6 cellular contexts compared by ENCODE assay signal in genomic region chr19:42246869-42247630, GRCh38. TPM values are rescaled to one million over a fixed set of nuclear protein-coding genes. Genes with fewer than 3 reads are reported as not detected.
DNase-seq lines count a peak whose midpoint lies in the region; ATAC-seq and TF ChIP-seq lines count a peak whose summit lies in the region.

No MANE protein-coding gene starts in this region.

- peaks cover 39% of the 10 kb centered on the region for H3K4me1 ChIP-seq in GM23338 (ENCODE audit: insufficient read depth)
- H3K4me1 ChIP-seq in neutrophil (ENCODE audit: control insufficient read depth in 1 of 2, insufficient read depth in 1 of 2, low read depth in 1 of 2, low read length in 1 of 2) = peaks cover 33 to 42% of the 10 kb centered on the region in 2 experiments
- 0 out of 2 replicates have a peak, but pooled peaks cover 6% of the 10 kb centered on the region for H3K4me1 ChIP-seq in PC-9 (replicated peaks; ENCODE audit: insufficient read depth)

- H3K36me3 Mint-ChIP-seq in GM23338 (ENCODE audit: low read depth) = peaks cover 10% of the 10 kb centered on the region; the same call in 2 of the 3 replicates

- H3K36me3 ChIP-seq in GM23338 (ENCODE audit: insufficient read depth) (no peaks in the 10 kb centered on the region), neutrophil (peaks cover 22% of the 10 kb centered on the region), PC-9 (ENCODE audit: low read depth) (no peaks in the 10 kb centered on the region), brain microvascular endothelial cell (replicated peaks) (peaks cover 22% of the 10 kb centered on the region)

- intact Hi-C loops in PC-9 (cut with micrococcal nuclease; ENCODE audit: unreplicated experiment) = no loop called here

- H3K9me2 ChIP-seq in GM23338 (ENCODE audit: insufficient read depth) (no peaks in the 10 kb centered on the region), PC-9 (ENCODE audit: insufficient read depth) (no peaks in the 10 kb centered on the region)

- H3K4me2 ChIP-seq in GM23338 = peak overlapping the region; percentile 38; the same call in 1 of the 2 replicates
- H3K4me2 ChIP-seq in PC-9 = no peak overlapping the region

- ATAC-seq in GM23338 = no peak

- POLR2A ChIA-PET in PC-9 (lab: Charles Lee; ENCODE audit: unreplicated experiment) = interaction anchor here (0.5 to 0.7 kb wide), 4 partner anchors 35 to 1421 kb away, joined by 3 to 11 read pairs (median 5); no protein-coding TSS in a partner anchor

- no peak overlapping the region for H3K4me3 ChIP-seq in GM23338
- H3K4me3 ChIP-seq in neutrophil (ENCODE audit: low read depth in 1 of 2, low read length in 1 of 2) = no peak overlapping the region
- H3K4me3 ChIP-seq in PC-9 = no peak overlapping the region
- H3K4me3 ChIP-seq in brain microvascular endothelial cell (ENCODE audit: low read depth, low read length) = no peak overlapping the region

- in situ Hi-C loops in brain microvascular endothelial cell (cut with HindIII; ENCODE audit: low pct_ligation_motif_present, low sequenced_read_pairs) = no loop called here

- H3K27ac ChIP-seq in GM23338 (ENCODE audit: low read depth) = 0 out of 2 replicates have a peak overlapping the region, but pooled peaks have one; percentile 59
- H3K27ac ChIP-seq in neutrophil = peak overlapping the region; percentile 36
- H3K27ac ChIP-seq in PC-9 = no peak overlapping the region; the same call in 1 of the 2 replicates
- H3K27ac ChIP-seq in brain microvascular endothelial cell = no peak overlapping the region

- H3F3A ChIP-seq in GM23338 (replicated peaks; ENCODE audit: low read depth) (peaks cover 13% of the 10 kb centered on the region), PC-9 (ENCODE audit: insufficient read depth, low read depth) (peaks cover 23% of the 10 kb centered on the region)

- BruUV-seq in PC-9 (replicated peaks; lab: Mats Ljungman, UMichigan) = no TSS peak

- H3K9me3 ChIP-seq in neutrophil (no peaks in the 10 kb centered on the region), PC-9 (ENCODE audit: insufficient read depth, low read depth) (no peaks in the 10 kb centered on the region)

- peaks cover 22% of the 10 kb centered on the region for H3K27me3 Mint-ChIP-seq in GM23338 (ENCODE audit: insufficient read depth, low read depth, poor library complexity)

- no peaks in the 10 kb centered on the region; the same call in 2 of the 3 replicates for H3K9me3 Mint-ChIP-seq in GM23338

- H3K79me2 ChIP-seq in GM23338 (replicated peaks; ENCODE audit: insufficient read depth) (peaks cover 21% of the 10 kb centered on the region), PC-9 (ENCODE audit: low read depth) (peaks cover 20% of the 10 kb centered on the region)

- peak overlapping the region; percentile 17; the same call in 1 of the 3 replicates for H3K4me3 Mint-ChIP-seq in GM23338

- H2AFZ ChIP-seq in GM23338 (no peak overlapping the region), PC-9 (no peak overlapping the region)

- H3K27me3 ChIP-seq in GM23338 (ENCODE audit: insufficient read depth) = no peaks in the 10 kb centered on the region
- no peaks in the 10 kb centered on the region for H3K27me3 ChIP-seq in neutrophil
- no peaks in the 10 kb centered on the region for H3K27me3 ChIP-seq in PC-9 (ENCODE audit: insufficient read depth, low read depth)
- no peaks in the 10 kb centered on the region for H3K27me3 ChIP-seq in brain microvascular endothelial cell (replicated peaks)

- no peak for DNase-seq in GM23338 (ENCODE audit: low spot score)
- peak; percentile 27 for DNase-seq in astrocyte of the hippocampus (ENCODE audit: low read depth, low spot score)
- no peak for DNase-seq in PC-9
- DNase-seq in NCI-H2196 treated with DMSO at 0.1 percent for 48 hours (lab: John Stamatoyannopoulos, UW; ENCODE audit: unreplicated experiment) = no peak
- DNase-seq in brain microvascular endothelial cell = no peak

- H3K27ac Mint-ChIP-seq in GM23338 = no peak overlapping the region

- H3K4me1 Mint-ChIP-seq in GM23338 = peaks cover 38% of the 10 kb centered on the region

- CTCF ChIA-PET in PC-9 (lab: Charles Lee) = interaction anchor here (1.9 kb wide), 1 partner anchor 32 kb away, joined by 7 read pairs; no protein-coding TSS in a partner anchor

- no peaks in the 10 kb centered on the region; the same call in 1 of the 2 replicates for H4K20me1 ChIP-seq in GM23338 (replicated peaks; ENCODE audit: insufficient read depth)
- peaks cover 14% of the 10 kb centered on the region; the same call in 1 of the 2 replicates for H4K20me1 ChIP-seq in PC-9 (ENCODE audit: insufficient read depth)

- TF ChIP-seq CTCF in GM23338 (conservative IDR thresholded peaks at IDR 0.05; ENCODE audit: low read depth in 2 of 2) (no peak), neutrophil (IDR thresholded peaks at IDR 0.05) (no peak), PC-9 (conservative IDR thresholded peaks at IDR 0.05) (no peak), brain microvascular endothelial cell (IDR thresholded peaks at IDR 0.05; ENCODE audit: low read depth, low read length, missing control alignments) (no peak)

TF ChIP-seq in GM23338, 12 proteins besides CTCF, POLR2A, EP300 and RAD21:
- TF ChIP-seq ZNF462 (CRISPR knock-in tag; IDR thresholded peaks at IDR 0.05) (no peak), STAT1 (IDR thresholded peaks at IDR 0.05; ENCODE audit: unreplicated experiment) (no peak)

RNA-seq across cellular contexts. Expression of gene GSK3A, which starts 4.6 kb away (rescaled TPM):
- 40.7 and 47.0 TPM in 2 replicates for total RNA-seq in GM23338 (2014; rRNA removed; shearing (Covaris generic))
- polyA plus RNA-seq in GM23338 (2016; fragmentation: Nextera tagmentation; extraction: Ambion mirVana) = 17.7 and 19.2 TPM in 2 replicates
- total RNA-seq in PC-9 (2021) = 37.4 and 44.6 TPM in 2 replicates

RNA-seq across cellular contexts. Expression of gene ERF, which starts 7.9 kb away (rescaled TPM):
- total RNA-seq in GM23338 (2014; rRNA removed; shearing (Covaris generic)) = 49.0 and 49.4 TPM in 2 replicates
- polyA plus RNA-seq in GM23338 (2016; fragmentation: Nextera tagmentation; extraction: Ambion mirVana) = 29.4 and 30.4 TPM in 2 replicates
- 57.4 and 79.1 TPM in 2 replicates for total RNA-seq in PC-9 (2021)

RNA-seq across cellular contexts. Expression of gene CIC, which starts 22.0 kb away (rescaled TPM):
- total RNA-seq in GM23338 (2014; rRNA removed; shearing (Covaris generic)) = 31.8 and 42.0 TPM in 2 replicates
- polyA plus RNA-seq in GM23338 (2016; fragmentation: Nextera tagmentation; extraction: Ambion mirVana) = 13.2 and 13.9 TPM in 2 replicates
- total RNA-seq in PC-9 (2021) = 58.1 and 60.7 TPM in 2 replicates

RNA-seq across cellular contexts. Expression of gene ZNF526, which starts 26.9 kb away (rescaled TPM):
- 12.7 and 13.3 TPM in 2 replicates for total RNA-seq in GM23338 (2014; rRNA removed; shearing (Covaris generic))
- 4.7 and 5.8 TPM in 2 replicates for polyA plus RNA-seq in GM23338 (2016; fragmentation: Nextera tagmentation; extraction: Ambion mirVana)
- 13.4 and 13.9 TPM in 2 replicates for total RNA-seq in PC-9 (2021)

RNA-seq across cellular contexts. Expression of gene DEDD2, which starts 29.6 kb away (rescaled TPM):
- total RNA-seq in GM23338 (2014; rRNA removed; shearing (Covaris generic)) = 59.4 and 63.0 TPM in 2 replicates
- polyA plus RNA-seq in GM23338 (2016; fragmentation: Nextera tagmentation; extraction: Ambion mirVana) = 23.4 and 25.6 TPM in 2 replicates
- 45.6 and 49.6 TPM in 2 replicates for total RNA-seq in PC-9 (2021)

Comparison
In these comparisons a context has a peak if more than half of its experiments do, and no peak if none do; other contexts are left out.
1. H3K27ac ChIP-seq: peak in GM23338 (single experiment) and neutrophil (single experiment); none in PC-9 (single experiment) and brain microvascular endothelial cell (single experiment).